In genomic region chr19:44051654-44052402, GRCh38 we compare ENCODE assay signal across 8 cellular contexts. TPM values are rescaled to one million over a fixed set of nuclear protein-coding genes. Genes with fewer than 3 reads are reported as not detected.
DNase-seq lines count a peak whose midpoint lies in the region; ATAC-seq, FAIRE-seq and TF ChIP-seq lines count a peak whose summit lies in the region.

TSS of gene ZNF223 (plus strand) at chr19:44052036. CDS start at chr19:44055177, 3,141 bp downstream.

- peak within 1 kb of the TSS; percentile 64 for H3K9ac ChIP-seq in BLaER1

- intact Hi-C loops in prostate gland (cut with DNase I) = loop anchor here (2.0 to 5.0 kb wide), 2 partner anchors 59 to 155 kb away; no protein-coding TSS in a partner anchor

- H3K4me2 ChIP-seq in BLaER1 = peak within 1 kb of the TSS; percentile 71
- H3K4me2 ChIP-seq in hepatocyte = peak within 1 kb of the TSS; percentile 81

- DNase-seq in NCI-H187 treated with DMSO at 0.1 percent for 48 hours (lab: John Stamatoyannopoulos, UW) = peak; percentile 97
- peak; percentile 96 for DNase-seq in hepatocyte (ENCODE audit: low spot score)
- peak; percentile 97 for DNase-seq in prostate gland (ENCODE audit: low spot score)
- DNase-seq in urothelium cell line (ENCODE audit: low spot score) = peak; percentile 98

- peak within 1 kb of the TSS; percentile 95 to 99 (median 98) for H3K27ac Mint-ChIP-seq in brain

- H3K4me1 ChIP-seq in BLaER1 (peaks cover 8% of the 10 kb centered on the region; the same call in 1 of the 2 replicates), hepatocyte (ENCODE audit: insufficient read depth) (no peaks in the 10 kb centered on the region), prostate gland (replicated peaks) (no peaks in the 10 kb centered on the region)

- peaks cover 23% of the 10 kb centered on the region for H3K79me2 ChIP-seq in hepatocyte

- WGBS in hepatocyte (ENCODE audit: low lambda C conversion rate, missing lambda C conversion rate) = under 1% methylated on average over 31 of the region's 37 CpGs
- 1% methylated on average over 37 of the region's 37 CpGs for WGBS in prostate gland

- peak; percentile 55 for FAIRE-seq in TTC549 (lab: Jason Lieb, UNC)
- peak; percentile 5 for FAIRE-seq in urothelium cell line (lab: Jason Lieb, UNC)

- no peaks in the 10 kb centered on the region for H3K9me2 ChIP-seq in hepatocyte (replicated peaks; ENCODE audit: insufficient read depth)

- H3K4me3 ChIP-seq in BLaER1 (peak within 1 kb of the TSS; percentile 74), hepatocyte (peak within 1 kb of the TSS; percentile 21), prostate gland (peak within 1 kb of the TSS; percentile 67 to 82)

- H3K9me3 ChIP-seq in BLaER1 = peaks cover 20% of the 10 kb centered on the region
- H3K9me3 ChIP-seq in hepatocyte (ENCODE audit: low read depth) = no peaks in the 10 kb centered on the region
- H3K9me3 ChIP-seq in prostate gland = no peaks in the 10 kb centered on the region

- no peaks in the 10 kb centered on the region for H3K27me3 ChIP-seq in BLaER1
- H3K27me3 ChIP-seq in hepatocyte = no peaks in the 10 kb centered on the region
- H3K27me3 ChIP-seq in prostate gland (replicated peaks; ENCODE audit: insufficient read depth) = no peaks in the 10 kb centered on the region

- peaks cover 29% of the 10 kb centered on the region for H3K36me3 Mint-ChIP-seq in brain

- TF ChIP-seq CTCF in brain (conservative IDR thresholded peaks at IDR 0.05) (no peak), hepatocyte (IDR thresholded peaks at IDR 0.05; ENCODE audit: poor library complexity) (no peak), prostate gland (IDR thresholded peaks at IDR 0.05) (peak in 1 of 4 experiments; percentile 8)

- H3K9me3 Mint-ChIP-seq in brain = peaks cover 0 to 12% (median 0%) of the 10 kb centered on the region in 5 experiments

- ATAC-seq in GM21619 (IDR thresholded peaks at IDR 0.05; ENCODE audit: unreplicated experiment) = peak; percentile 71

- no peaks in the 10 kb centered on the region for H4K20me1 ChIP-seq in BLaER1
- no peaks in the 10 kb centered on the region for H4K20me1 ChIP-seq in hepatocyte (ENCODE audit: insufficient read depth, poor library complexity, severe bottlenecking)

- H3K27ac ChIP-seq in BLaER1 = 0 out of 2 replicates have a peak within 1 kb of the TSS, but pooled peaks have one; percentile 40
- H3K27ac ChIP-seq in hepatocyte = peak within 1 kb of the TSS; percentile 84
- H3K27ac ChIP-seq in prostate gland = peak within 1 kb of the TSS; percentile 75 to 77

- H3K27me3 Mint-ChIP-seq in brain = peaks cover 41% of the 10 kb centered on the region

- H2AFZ ChIP-seq in hepatocyte = peak within 1 kb of the TSS; percentile 91

- H3K36me3 ChIP-seq in BLaER1 = peaks cover 16% of the 10 kb centered on the region
- no peaks in the 10 kb centered on the region for H3K36me3 ChIP-seq in hepatocyte (replicated peaks; ENCODE audit: insufficient read depth, low read depth)
- no peaks in the 10 kb centered on the region for H3K36me3 ChIP-seq in prostate gland

- H3K4me1 Mint-ChIP-seq in brain = peaks cover 36% of the 10 kb centered on the region

- H3K4me3 Mint-ChIP-seq in brain = peak within 1 kb of the TSS; percentile 91 to 100 (median 99)

- TF ChIP-seq POLR2A in prostate gland (IDR thresholded peaks at IDR 0.05) = no peak

RNA-seq across cellular contexts. Expression of gene ZNF223, which starts in this region (rescaled TPM):
- polyA plus RNA-seq in brain (ENCODE audit: insufficient read depth, low read depth, low replicate concordance) = 2.6 TPM
- total RNA-seq in hepatocyte = 12.9 and 14.3 TPM in 2 replicates
- 3.6 and 5.8 TPM in 2 replicates for polyA plus RNA-seq in hepatocyte
- total RNA-seq in prostate gland = 10 to 100 TPM in 1 of 2 donors, 1 to 10 TPM in 1; 9.1 to 10.6 TPM

Comparison
In these comparisons a context has a peak if more than half of its experiments do, and no peak if none do; other contexts are left out.
1. Peak in every context shown above with its lines: DNase-seq, ATAC-seq, H3K4me3 ChIP-seq and H3K27ac ChIP-seq.
2. H3K4me3 ChIP-seq: peak in every context shown above with its lines; median percentile 74 in prostate gland; 74 in BLaER1; 21 in hepatocyte.